Comparison of ENCODE assay signal across 16 cellular contexts in genomic region chr17:58364270-58364942, GRCh38. TPM values are rescaled to one million over a fixed set of nuclear protein-coding genes. Genes with fewer than 3 reads are reported as not detected.
A peak's percentile ranks its signal among the peaks of the same experiment; 100 is the strongest.
DNase-seq lines count a peak whose midpoint lies in the region; ATAC-seq and TF ChIP-seq lines count a peak whose summit lies in the region.
"Had no signal": no experiment of that assay in that cellular context is flagged by ENCODE, and none has a peak within 500 bp of the region (broad histone marks: within the 10 kb centered on the region; RNA-seq: fewer than 3 reads in every experiment).

No MANE protein-coding gene starts in this region.

- H3K27ac ChIP-seq in RWPE1 (peak overlapping the region; percentile 62), neural progenitor cell (no peak overlapping the region)
- H3K27ac ChIP-seq: ascending aorta had no signal

- no peak overlapping the region for H3K4me2 ChIP-seq in neural progenitor cell

- POLR2A ChIA-PET in RWPE1 (lab: Yijun Ruan, JAX; ENCODE audit: low non-redundant PET) = no interaction called here

- H3K4me1 Mint-ChIP-seq in neural progenitor cell = peaks cover 31% of the 10 kb centered on the region

- H3F3A ChIP-seq in neural progenitor cell (ENCODE audit: low read depth) = no peaks in the 10 kb centered on the region

- H3K27ac Mint-ChIP-seq in neural progenitor cell = peak overlapping the region; percentile 35
- H3K27ac Mint-ChIP-seq: activated CD4-positive, alpha-beta T cell treated with anti-CD3 and anti-CD28 coated beads, Interleukin-2, amount 10 ng/mL, durations not matched to agents 7 days and 5 days had no signal

- TF ChIP-seq CTCF in RWPE1 (conservative IDR thresholded peaks at IDR 0.05; ENCODE audit: low read depth) (no peak), fibroblast of the aortic adventitia (IDR thresholded peaks at IDR 0.05; ENCODE audit: insufficient read depth, low read length) (no peak), neural progenitor cell (IDR thresholded peaks at IDR 0.05) (no peak)

- ATAC-seq in GM19328 (IDR thresholded peaks at IDR 0.05; ENCODE audit: unreplicated experiment) = no peak
- ATAC-seq: Right ventricle myocardium inferior had no signal

- H4K20me1 ChIP-seq in neural progenitor cell (ENCODE audit: low read depth) = no peaks in the 10 kb centered on the region

- no peaks in the 10 kb centered on the region for H3K9me3 Mint-ChIP-seq in neural progenitor cell
- H3K9me3 Mint-ChIP-seq: activated CD4-positive, alpha-beta T cell treated with anti-CD3 and anti-CD28 coated beads, Interleukin-2, amount 10 ng/mL, durations not matched to agents 7 days and 5 days had no signal

- H3K9ac ChIP-seq in neural progenitor cell = no peak overlapping the region

- H2AFZ ChIP-seq in neural progenitor cell (replicated peaks) = peak overlapping the region; percentile 87

- peaks cover 15% of the 10 kb centered on the region for H3K4me1 ChIP-seq in neural progenitor cell
- H3K4me1 ChIP-seq: ascending aorta had no signal

- H3K27me3 ChIP-seq in neural progenitor cell = no peaks in the 10 kb centered on the region
- H3K27me3 ChIP-seq: ascending aorta had no signal

- H3K36me3 Mint-ChIP-seq in neural progenitor cell = peaks cover 6% of the 10 kb centered on the region

- no peaks in the 10 kb centered on the region for H3K36me3 ChIP-seq in neural progenitor cell
- H3K36me3 ChIP-seq: ascending aorta had no signal

- in situ Hi-C loops in KBM-7 (cut with MboI; ENCODE audit: low pct_unique_long_range_greater_than_20kb, low sequenced_read_pairs) = no loop called here

- DNase-seq in ELF-1 (ENCODE audit: low read depth, low spot score) (peak; percentile 90), RWPE1 (ENCODE audit: low spot score) (peak; percentile 56), fibroblast of the aortic adventitia (ENCODE audit: low read depth) (peak; percentile 2), neural progenitor cell (ENCODE audit: low spot score) (peak; percentile 21), KBM-7 (no peak), RPMI8226 (no peak), NCI-H226 (no peak)
- DNase-seq: activated CD4-positive, alpha-beta T cell treated with anti-CD3 and anti-CD28 coated beads, Interleukin-2, amount 10 ng/mL, durations not matched to agents 7 days and 5 days; AML-193; NCI-H1930; NCI-H774; substantia nigra had no signal

- CTCF ChIA-PET in RWPE1 (lab: Yijun Ruan, JAX) = interaction anchor here (0.6 to 2.2 kb wide), 3 partner anchors 9 to 347 kb away, joined by 3 to 10 read pairs (median 4); partner anchors contain the start of gene RNF43

- H3K4me3 ChIP-seq in fibroblast of the aortic adventitia (ENCODE audit: low read depth, low read length) = no peak overlapping the region
- no peak overlapping the region for H3K4me3 ChIP-seq in neural progenitor cell
- H3K4me3 ChIP-seq: ascending aorta had no signal

- no peaks in the 10 kb centered on the region for H3K79me2 ChIP-seq in neural progenitor cell (ENCODE audit: low read depth)

- H3K4me3 Mint-ChIP-seq in neural progenitor cell = peak overlapping the region; percentile 4
- H3K4me3 Mint-ChIP-seq: activated CD4-positive, alpha-beta T cell treated with anti-CD3 and anti-CD28 coated beads, Interleukin-2, amount 10 ng/mL, durations not matched to agents 7 days and 5 days had no signal

- H3K9me3 ChIP-seq in neural progenitor cell (ENCODE audit: low read depth) = no peaks in the 10 kb centered on the region
- H3K9me3 ChIP-seq: ascending aorta had no signal

- H3K27me3 Mint-ChIP-seq in neural progenitor cell (ENCODE audit: insufficient read depth, low read depth) = peaks cover 9% of the 10 kb centered on the region
- H3K27me3 Mint-ChIP-seq: activated CD4-positive, alpha-beta T cell treated with anti-CD3 and anti-CD28 coated beads, Interleukin-2, amount 10 ng/mL, durations not matched to agents 7 days and 5 days had no signal

RNA-seq across cellular contexts. Expression of gene SUPT4H1, which starts 12.4 kb away (rescaled TPM):
- total RNA-seq in fibroblast of the aortic adventitia (ENCODE audit: low replicate concordance) (18.2 and 34.9 TPM in 2 replicates), neural progenitor cell (ENCODE audit: low replicate concordance) (60.2 and 103 TPM in 2 replicates)

RNA-seq across cellular contexts. Expression of gene TSPOAP1, which starts 35.8 kb away (rescaled TPM):
- total RNA-seq in fibroblast of the aortic adventitia (ENCODE audit: low replicate concordance) (0.18 and 1.1 TPM in 2 replicates), neural progenitor cell (ENCODE audit: low replicate concordance) (13.8 and 48.7 TPM in 2 replicates)
- total RNA-seq: dermis microvascular lymphatic vessel endothelial cell had no signal

RNA-seq across cellular contexts. Expression of gene RNF43, which starts 52.9 kb away (rescaled TPM):
- total RNA-seq in fibroblast of the aortic adventitia (ENCODE audit: low replicate concordance) = under 0.01 and 0.49 TPM in 2 replicates
- 0.50 TPM in 1 of 2 replicates, not detected in the other for total RNA-seq in neural progenitor cell (ENCODE audit: low replicate concordance)
- total RNA-seq: dermis microvascular lymphatic vessel endothelial cell had no signal

Comparison
In these comparisons a context has a peak if more than half of its experiments do, and no peak if none do; other contexts are left out.
1. DNase-seq: peak in ELF-1 (single experiment), RWPE1 (single experiment), fibroblast of the aortic adventitia (single experiment) and neural progenitor cell (single experiment); none in KBM-7 (single experiment), RPMI8226 (single experiment) and NCI-H226 (single experiment).